In genomic region chr17:58630883-58631522, GRCh38 we compare ENCODE assay signal across 8 cellular contexts.
DNase-seq lines count a peak whose midpoint lies in the region; ATAC-seq, FAIRE-seq and TF ChIP-seq lines count a peak whose summit lies in the region.

No MANE protein-coding gene starts in this region.

- peak; percentile 22 for TF ChIP-seq CTCF in glutamatergic neuron (IDR thresholded peaks at IDR 0.05; ENCODE audit: partially characterized antibody, unreplicated experiment)
- no peak for TF ChIP-seq CTCF in spleen (IDR thresholded peaks at IDR 0.05 in 8 of 11, conservative IDR thresholded peaks at IDR 0.05 in 3 of 11)
- TF ChIP-seq CTCF in D721Med (IDR thresholded peaks at IDR 0.05; ENCODE audit: insufficient read depth, missing control alignments), result no peak

- no peak overlapping the region for H3K4me3 Mint-ChIP-seq in glutamatergic neuron (ENCODE audit: unreplicated experiment)

- H3K9me3 Mint-ChIP-seq in glutamatergic neuron (ENCODE audit: unreplicated experiment), result peaks cover 4% of the 10 kb centered on the region

- H3K27me3 ChIP-seq in spleen (replicated peaks in 1 of 7), result no peaks in the 10 kb centered on the region

- intact Hi-C loops in spleen (cut with DNase I; ENCODE audit: low total_unique reads), result loop anchor here (5.0 kb wide), 1 partner anchor 114 kb away; no protein-coding TSS in a partner anchor

- H3K27me3 Mint-ChIP-seq in glutamatergic neuron (ENCODE audit: unreplicated experiment), result no peaks in the 10 kb centered on the region

- H3K4me1 Mint-ChIP-seq in glutamatergic neuron (ENCODE audit: low read depth, unreplicated experiment), result no peaks in the 10 kb centered on the region

- FAIRE-seq in D721Med (lab: Jason Lieb, UNC), result no peak

- H3K27ac ChIP-seq in spleen, result peak overlapping the region; percentile 85 to 93 (median 90)

- H3K9me3 ChIP-seq in spleen, result no peaks in the 10 kb centered on the region

- peak; percentile 47 for ATAC-seq in HG02885 (IDR thresholded peaks at IDR 0.05; ENCODE audit: poor library complexity, unreplicated experiment)
- ATAC-seq in GM19455 (IDR thresholded peaks at IDR 0.05; ENCODE audit: unreplicated experiment), result no peak
- ATAC-seq in GM18519 (IDR thresholded peaks at IDR 0.05; ENCODE audit: low FRiP score, unreplicated experiment), result no peak

- peaks cover 5 to 33% (median 22%) of the 10 kb centered on the region in 6 donors for H3K4me1 ChIP-seq in spleen

- no peaks in the 10 kb centered on the region for H3K36me3 Mint-ChIP-seq in glutamatergic neuron (ENCODE audit: unreplicated experiment)

- DNase-seq in Daoy (ENCODE audit: low read depth) (peak; percentile 90), glutamatergic neuron (peak; percentile 25), spleen (no peak), D721Med (ENCODE audit: insufficient read length, low spot score) (no peak)
- DNase-seq in activated CD4-positive, alpha-beta T cell treated with anti-CD3 and anti-CD28 coated beads, Interleukin-2, amount 50 U/mL, for 24 hours (ENCODE audit: low read depth in 1 of 2, low spot score in 1 of 2), result peak; percentile 18 to 29

- TF ChIP-seq POLR2A in spleen (IDR thresholded peaks at IDR 0.05), result peak in 1 of 3 donors; percentile 6

- H3K27ac Mint-ChIP-seq in glutamatergic neuron (ENCODE audit: unreplicated experiment), result no peak overlapping the region

- no peaks in the 10 kb centered on the region for H3K36me3 ChIP-seq in spleen

- H3K4me3 ChIP-seq in spleen, result peak overlapping the region in 4 of 8 donors; percentile 34 to 64 (median 36)

- WGBS in spleen, 5 donors, result 45 to 55% (median 53%) methylated on average over 10 of the region's 10 CpGs

Comparison
In these comparisons a context has a peak if more than half of its experiments do, and no peak if none do; other contexts are left out.
1. DNase-seq: peak in Daoy (single experiment), activated CD4-positive, alpha-beta T cell treated with anti-CD3 and anti-CD28 coated beads, Interleukin-2, amount 50 U/mL, for 24 hours (2 of 2) and glutamatergic neuron (single experiment); none in spleen (single experiment) and D721Med (single experiment).